In genomic region chr18:62399781-62400308, GRCh38 we compare ENCODE assay signal across 1 cellular context.
A peak's percentile ranks its signal among the peaks of the same experiment; 100 is the strongest.
TF ChIP-seq lines count a peak whose summit lies in the region.

No MANE protein-coding gene starts in this region.

TF ChIP-seq in HepG2, 621 proteins besides CTCF, POLR2A, EP300 and RAD21 (continued from another document and continues in another):
- peak; percentile 26; the same call in 1 of the 2 replicates for TF ChIP-seq ZFX (CRISPR knock-in tag; IDR thresholded peaks at IDR 0.05; ENCODE audit: low read depth)
- peak; percentile 93 for TF ChIP-seq FOXP1 (IDR thresholded peaks at IDR 0.05)
- TF ChIP-seq FOXP1 (CRISPR knock-in tag; IDR thresholded peaks at IDR 0.05), result peak; percentile 97
- TF ChIP-seq JUND (CRISPR knock-in tag; IDR thresholded peaks at IDR 0.05), result peak; percentile 25; the same call in 1 of the 2 replicates
- TF ChIP-seq NCOA2 (CRISPR knock-in tag; IDR thresholded peaks at IDR 0.05), result 0 out of 2 replicates have a peak, but pooled peaks have one; percentile 18
- TF ChIP-seq SKI (IDR thresholded peaks at IDR 0.05; ENCODE audit: partially characterized antibody), result peak; percentile 21
- TF ChIP-seq ZNF281 (CRISPR knock-in tag; IDR thresholded peaks at IDR 0.05; ENCODE audit: borderline replicate concordance), result no peak
- peak; percentile 85; the same call in 1 of the 2 replicates for TF ChIP-seq FOXO1 (CRISPR knock-in tag; IDR thresholded peaks at IDR 0.05)
- 0 out of 2 replicates have a peak, but pooled peaks have one; percentile 19 for TF ChIP-seq MIER2 (CRISPR knock-in tag; IDR thresholded peaks at IDR 0.05)
- TF ChIP-seq ZMYM4 (CRISPR knock-in tag; IDR thresholded peaks at IDR 0.05), result peak; percentile 23; the same call in 1 of the 2 replicates
- no peak; the same call in 2 of the 3 replicates for TF ChIP-seq MXI1 (IDR thresholded peaks at IDR 0.05; ENCODE audit: borderline replicate concordance, low read depth, low read length)
- peak; percentile 10; the same call in 1 of the 2 replicates for TF ChIP-seq TFAP4 (IDR thresholded peaks at IDR 0.05; ENCODE audit: borderline replicate concordance, low read depth)
- TF ChIP-seq FOXK1 (CRISPR knock-in tag; IDR thresholded peaks at IDR 0.05; ENCODE audit: borderline replicate concordance, low read depth), result peak; percentile 78; the same call in 1 of the 2 replicates
- TF ChIP-seq STAG1 (CRISPR knock-in tag; IDR thresholded peaks at IDR 0.05), result peak; percentile 56
- peak; percentile 8; the same call in 1 of the 2 replicates for TF ChIP-seq RXRB (CRISPR knock-in tag; IDR thresholded peaks at IDR 0.05; ENCODE audit: borderline replicate concordance)
- TF ChIP-seq NCOA1 (CRISPR knock-in tag; IDR thresholded peaks at IDR 0.05), result no peak
- 0 out of 2 replicates have a peak, but pooled peaks have one; percentile 15 for TF ChIP-seq THRA (CRISPR knock-in tag; IDR thresholded peaks at IDR 0.05; ENCODE audit: borderline replicate concordance)
- TF ChIP-seq PATZ1 (CRISPR knock-in tag; IDR thresholded peaks at IDR 0.05), result peak; percentile 38; the same call in 1 of the 2 replicates
- TF ChIP-seq ZNF547 (CRISPR knock-in tag; IDR thresholded peaks at IDR 0.05), result no peak
- TF ChIP-seq ZNF34 (CRISPR knock-in tag; IDR thresholded peaks at IDR 0.05; ENCODE audit: borderline replicate concordance), result no peak
- TF ChIP-seq RELA (CRISPR knock-in tag; IDR thresholded peaks at IDR 0.05), result no peak
- TF ChIP-seq IKZF5 (CRISPR knock-in tag; IDR thresholded peaks at IDR 0.05), result 0 out of 2 replicates have a peak, but pooled peaks have one; percentile 38
- 0 out of 2 replicates have a peak, but pooled peaks have one; percentile 51 for TF ChIP-seq SIN3A (IDR thresholded peaks at IDR 0.05; ENCODE audit: borderline replicate concordance, low read depth, low read length)
- TF ChIP-seq MAFF (IDR thresholded peaks at IDR 0.05; ENCODE audit: low read depth, low read length), result peak; percentile 57
- 0 out of 2 replicates have a peak, but pooled peaks have one; percentile 32 for TF ChIP-seq ZNF430 (CRISPR knock-in tag; IDR thresholded peaks at IDR 0.05)
- TF ChIP-seq NFKBIZ (CRISPR knock-in tag; IDR thresholded peaks at IDR 0.05), result 0 out of 2 replicates have a peak, but pooled peaks have one; percentile 40
- TF ChIP-seq HDAC1 (CRISPR knock-in tag; IDR thresholded peaks at IDR 0.05), result peak; percentile 69
- TF ChIP-seq ZSCAN5A (CRISPR knock-in tag; IDR thresholded peaks at IDR 0.05; ENCODE audit: borderline replicate concordance), result no peak
- TF ChIP-seq MYC (CRISPR knock-in tag; IDR thresholded peaks at IDR 0.05; ENCODE audit: borderline replicate concordance), result peak; percentile 41; the same call in 1 of the 2 replicates
- peak; percentile 37; the same call in 1 of the 2 replicates for TF ChIP-seq AHDC1 (CRISPR knock-in tag; IDR thresholded peaks at IDR 0.05; ENCODE audit: borderline replicate concordance)
- TF ChIP-seq ELF3 (CRISPR knock-in tag; IDR thresholded peaks at IDR 0.05), result peak; percentile 73
- peak; percentile 46 for TF ChIP-seq PAXIP1 (CRISPR knock-in tag; conservative IDR thresholded peaks at IDR 0.05)
- TF ChIP-seq SOX13 (IDR thresholded peaks at IDR 0.05), result no peak
- peak in 1 of 2 experiments; percentile 41; a peak in 1 of 4 replicates for TF ChIP-seq SOX13 (CRISPR knock-in tag; conservative IDR thresholded peaks at IDR 0.05 in 1 of 2, IDR thresholded peaks at IDR 0.05 in 1 of 2)
- TF ChIP-seq MAX (IDR thresholded peaks at IDR 0.05), result peak; percentile 67
- peak; percentile 56; the same call in 1 of the 2 replicates for TF ChIP-seq SOX5 (CRISPR knock-in tag; IDR thresholded peaks at IDR 0.05; ENCODE audit: borderline replicate concordance)
- TF ChIP-seq TEAD3 (CRISPR knock-in tag; optimal IDR thresholded peaks at IDR 0.05; ENCODE audit: borderline replicate concordance), result peak; percentile 29
- 0 out of 2 replicates have a peak, but pooled peaks have one; percentile 18 for TF ChIP-seq THAP11 (CRISPR knock-in tag; IDR thresholded peaks at IDR 0.05)
- peak; percentile 84; the same call in 1 of the 2 replicates for TF ChIP-seq ETV5 (CRISPR knock-in tag; IDR thresholded peaks at IDR 0.05; ENCODE audit: borderline replicate concordance)
